ENCODE assay signal across 33 cellular contexts in genomic region chr1:115379943-115380342, GRCh38. TPM values are rescaled to one million over a fixed set of nuclear protein-coding genes. Genes with fewer than 3 reads are reported as not detected.
"Had no signal": no experiment of that assay in that cellular context is flagged by ENCODE, and none has a peak within 500 bp of the region (broad histone marks: within the 10 kb centered on the region; RNA-seq: fewer than 3 reads in every experiment).

No MANE protein-coding gene starts in this region.

- H3K9me3 ChIP-seq: adrenal gland, ascending aorta, body of pancreas, breast epithelium had no signal

- H3K27me3 ChIP-seq: adrenal gland, ascending aorta, body of pancreas, brain microvascular endothelial cell, breast epithelium, cardiac muscle cell had no signal

- DNase-seq: activated effector memory CD4-positive, alpha-beta T cell treated with anti-CD3 and anti-CD28 coated beads, Interleukin-2, amount 50 U/mL, for 16 hours; activated effector memory CD4-positive, alpha-beta T cell treated with Interleukin-2 at 50 U/mL for 16 hours; activated gamma-delta T cell; activated gamma-delta T cell treated with Interleukin-2 at 50 U/mL for 16 hours; activated naive CD4-positive, alpha-beta T cell; activated naive CD4-positive, alpha-beta T cell treated with anti-CD3 and anti-CD28 coated beads for 36 hours; activated naive CD4-positive, alpha-beta T cell treated with anti-CD3 and anti-CD28 coated beads, Interleukin-2, amount 10 ng/mL, durations not matched to agents 7 days and 5 days; activated naive CD4-positive, alpha-beta T cell treated with anti-CD3 and anti-CD28 coated beads, Interleukin-2, amount 50 U/mL, for 16 hours; activated naive CD4-positive, alpha-beta T cell treated with Interleukin-2 at 50 U/mL for 16 hours; activated naive CD8-positive, alpha-beta T cell treated with anti-CD3 and anti-CD28 coated beads for 36 hours; activated naive CD8-positive, alpha-beta T cell treated with anti-CD3 and anti-CD28 coated beads, Interleukin-2, amount 10 ng/mL, durations not matched to agents 7 days and 5 days; activated naive CD8-positive, alpha-beta T cell treated with anti-CD3 and anti-CD28 coated beads, Interleukin-2, amount 50 U/mL, for 24 hours; activated T-cell treated with anti-CD3 and anti-CD28 coated beads, Interleukin-2, amount 50 U/mL, for 24 hours; activated T-cell treated with anti-CD3 and anti-CD28 coated beads, Interleukin-2, amount 50 U/mL, for 4 hours; activated T-cell treated with anti-CD3 and anti-CD28 coated beads, Interleukin-2, amount 50 U/mL, for 48 hours; activated T-cell treated with anti-CD3 and anti-CD28 coated beads, Interleukin-2, amount 50 U/mL, for 72 hours; adrenal gland; amniotic stem cell; amygdala; anterior cingulate cortex; aorta; body of pancreas; brain microvascular endothelial cell; caudate nucleus; central memory CD4-positive, alpha-beta T cell; cerebellar nuclear complex had no signal

- H3K36me3 ChIP-seq: adrenal gland, ascending aorta, brain microvascular endothelial cell, breast epithelium, cardiac muscle cell had no signal

- H3K4me1 ChIP-seq: adrenal gland, body of pancreas, breast epithelium had no signal

- H3K4me3 ChIP-seq: adrenal gland, ascending aorta, body of pancreas, breast epithelium, cardiac muscle cell had no signal

- ATAC-seq: activated naive CD4-positive, alpha-beta T cell treated with anti-CD3 and anti-CD28 coated beads, Interleukin-2, amount 50 U/mL, for 72 hours; activated naive CD8-positive, alpha-beta T cell treated with anti-CD3 and anti-CD28 coated beads, Interleukin-2, amount 50 U/mL, for 24 hours; activated T-cell treated with anti-CD3 and anti-CD28 coated beads, Interleukin-2, amount 50 U/mL, for 4 hours; activated T-cell treated with anti-CD3 and anti-CD28 coated beads, Interleukin-2, amount 50 U/mL, for 72 hours; activated T-helper 17 cell treated with anti-CD3 and anti-CD28 coated beads, Interleukin-2, amount 50 U/mL, for 72 hours; body of pancreas had no signal

- H3K27ac ChIP-seq: adrenal gland, ascending aorta, body of pancreas, brain microvascular endothelial cell, breast epithelium, cardiac muscle cell had no signal

RNA-seq across cellular contexts. Expression of gene NGF, which starts 41.9 kb away (rescaled TPM):
- total RNA-seq: activated naive CD4-positive, alpha-beta T cell treated with anti-CD3 and anti-CD28 coated beads for 36 hours; activated naive CD4-positive, alpha-beta T cell treated with anti-CD3 and anti-CD28 coated beads, Interleukin-2, amount 50 U/mL, for 72 hours; activated naive CD8-positive, alpha-beta T cell treated with anti-CD3 and anti-CD28 coated beads for 36 hours; activated naive CD8-positive, alpha-beta T cell treated with anti-CD3 and anti-CD28 coated beads, Interleukin-2, amount 10 ng/mL, durations not matched to agents 7 days and 5 days; activated T-cell treated with anti-CD3 and anti-CD28 coated beads, Interleukin-2, amount 50 U/mL, for 4 hours; activated T-cell treated with anti-CD3 and anti-CD28 coated beads, Interleukin-2, amount 50 U/mL, for 72 hours; activated T-helper 1 cell treated with anti-CD3 and anti-CD28 coated beads, Interleukin-12 subunit alpha, Interleukin-12 subunit beta, Interleukin-2, Interleukin-4 antibody, amounts not matched to agents 30 ng/mL and 10 ng/mL and 1 ng/mL, durations not matched to agents 14 hours and 24 hours and 36 hours; activated T-helper 17 cell treated with anti-CD3 and anti-CD28 coated beads, Interleukin-2, amount 50 U/mL, for 72 hours; activated T-helper 2 cell treated with anti-CD3 and anti-CD28 coated beads, Interferon-gamma antibody, Interleukin-2, Interleukin-4, amounts not matched to agents 10 μg/mL and 5 μg/mL and 100 μg/mL, durations not matched to agents 14 hours and 24 hours and 36 hours had no signal
- polyA plus RNA-seq: cardiac muscle cell had no signal
